11 cellular contexts compared by ENCODE assay signal in the genomic region with DNA sequence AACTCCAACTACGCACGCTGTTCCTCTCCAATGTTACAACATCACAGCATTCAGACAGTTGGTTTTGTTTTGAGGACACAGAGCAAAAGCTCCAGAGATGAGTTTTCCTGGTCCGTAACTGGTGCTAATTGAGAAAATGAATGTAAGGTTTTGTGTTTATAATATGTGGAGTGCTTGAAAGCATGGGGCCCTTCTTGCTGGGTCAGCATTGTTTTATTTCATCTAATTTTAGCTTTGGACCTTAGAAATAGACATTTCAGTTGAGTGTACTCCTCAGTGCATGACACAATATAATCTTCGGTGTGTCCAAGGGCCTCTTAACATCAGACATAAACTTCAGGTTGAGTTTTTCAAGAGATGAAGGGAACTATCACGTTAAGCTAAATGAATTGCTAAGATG.
"Had no signal": no experiment of that assay in that cellular context is flagged by ENCODE, and none has a peak within 500 bp of the region (broad histone marks: within the 10 kb centered on the region; RNA-seq: fewer than 3 reads in every experiment).

No MANE protein-coding gene starts in this region.

- H3K9ac ChIP-seq: KMS-11 had no signal

- FAIRE-seq: K562, RCC 7860 had no signal

- DNase-seq: Kasumi-1, MM.1S, NCI-H2029, NCI-H2081 treated with DMSO at 0.1 percent for 48 hours, NCI-H2171, NCI-H226, NCI-H510A, NCI-H524 treated with DMSO at 0.1 percent for 48 hours had no signal

- H3K4me3 ChIP-seq: K562 had no signal

- H3K27ac ChIP-seq: KMS-11 had no signal

- ATAC-seq: K562 had no signal

- H3K4me2 ChIP-seq: KMS-11 had no signal
